In genomic region chr10:104232613-104233102, GRCh38 we compare ENCODE assay signal across 8 cellular contexts. TPM values are rescaled to one million over a fixed set of nuclear protein-coding genes. Genes with fewer than 3 reads are reported as not detected.
DNase-seq lines count a peak whose midpoint lies in the region; ATAC-seq and TF ChIP-seq lines count a peak whose summit lies in the region.

No MANE protein-coding gene starts in this region.

- BruUV-seq in Calu3 (replicated peaks; lab: Mats Ljungman, UMichigan) = no TSS peak
- no TSS peak for BruUV-seq in MCF 10A (replicated peaks; lab: Mats Ljungman, UMichigan)

- ATAC-seq in HG03103 (IDR thresholded peaks at IDR 0.05; ENCODE audit: low read depth, unreplicated experiment) = peak; percentile 17

- CTCF ChIA-PET in Calu3 (lab: Charles Lee) (no interaction called here), MCF 10A (lab: Yijun Ruan, JAX) (interaction anchor here (0.7 to 2.7 kb wide), 2 partner anchors 42 to 43 kb away, joined by 4 to 10 read pairs; no protein-coding TSS in a partner anchor)

- intact Hi-C loops in Calu3 (cut with micrococcal nuclease; ENCODE audit: unreplicated experiment) = no loop called here
- intact Hi-C loops in MCF 10A (cut with micrococcal nuclease) = no loop called here

- POLR2A ChIA-PET in MCF 10A (lab: Yijun Ruan, JAX) = interaction anchor here (1.0 to 3.1 kb wide), 9 partner anchors 9 to 150 kb away, joined by 3 to 51 read pairs (median 5); partner anchors contain the start of genes GSTO1, GSTO2 and SFR1

- no peak for TF ChIP-seq CTCF in Calu3 (IDR thresholded peaks at IDR 0.05; ENCODE audit: unreplicated experiment)
- TF ChIP-seq CTCF in MCF 10A (IDR thresholded peaks at IDR 0.05; ENCODE audit: unreplicated experiment) = no peak
- TF ChIP-seq CTCF in mesothelial cell of epicardium (IDR thresholded peaks at IDR 0.05; ENCODE audit: unreplicated experiment) = no peak

- H3K27ac Mint-ChIP-seq in Calu3 (ENCODE audit: unreplicated experiment) (peak overlapping the region; percentile 94), MCF 10A (ENCODE audit: low read depth, unreplicated experiment) (peak overlapping the region; percentile 93), mesothelial cell of epicardium (peak overlapping the region; percentile 25)

- H3K9me3 Mint-ChIP-seq in Calu3 (ENCODE audit: low read depth, unreplicated experiment) (no peaks in the 10 kb centered on the region), MCF 10A (ENCODE audit: unreplicated experiment) (no peaks in the 10 kb centered on the region), mesothelial cell of epicardium (peaks cover 23% of the 10 kb centered on the region)

- H3K36me3 Mint-ChIP-seq in Calu3 (ENCODE audit: insufficient read depth, unreplicated experiment) (peaks cover 20% of the 10 kb centered on the region), MCF 10A (ENCODE audit: insufficient read depth, unreplicated experiment) (no peaks in the 10 kb centered on the region), mesothelial cell of epicardium (no peaks in the 10 kb centered on the region)

- DNase-seq in Calu3 (no peak), MCF 10A (ENCODE audit: unreplicated experiment) (no peak), mesothelial cell of epicardium (ENCODE audit: low spot score in 2 of 2, unreplicated experiment in 2 of 2) (no peak), NOMO-1 treated with DMSO at 0.1 percent for 48 hours (lab: John Stamatoyannopoulos, UW; ENCODE audit: unreplicated experiment) (no peak), DMS 273 treated with DMSO at 0.1 percent for 48 hours (lab: John Stamatoyannopoulos, UW) (no peak), COLO829 (ENCODE audit: low spot score) (no peak), ureter (ENCODE audit: low spot score) (no peak)

- H3K4me3 Mint-ChIP-seq in Calu3 (ENCODE audit: low read depth, unreplicated experiment) (peak overlapping the region; percentile 88), MCF 10A (ENCODE audit: unreplicated experiment) (peak overlapping the region; percentile 81), mesothelial cell of epicardium (peak overlapping the region; percentile 80)

- H3K27me3 Mint-ChIP-seq in Calu3 (ENCODE audit: unreplicated experiment) (peaks cover 22% of the 10 kb centered on the region), MCF 10A (ENCODE audit: insufficient read depth, unreplicated experiment) (peaks cover 34% of the 10 kb centered on the region), mesothelial cell of epicardium (ENCODE audit: low read depth) (no peaks in the 10 kb centered on the region)

- H3K4me1 Mint-ChIP-seq in Calu3 (ENCODE audit: low read depth, unreplicated experiment) (peaks cover 9% of the 10 kb centered on the region), MCF 10A (ENCODE audit: insufficient read depth, unreplicated experiment) (peaks cover 11% of the 10 kb centered on the region), mesothelial cell of epicardium (peaks cover 9% of the 10 kb centered on the region)

RNA-seq across cellular contexts. Expression of gene CFAP43, which starts 0.5 kb away (rescaled TPM):
- total RNA-seq in Calu3 (2022) (0.94 and 1.1 TPM in 2 replicates), MCF 10A (2022) (0.25 and 0.42 TPM in 2 replicates), mesothelial cell of epicardium (1.0 to 2.1 TPM (median 1.9 TPM) in 3 replicates), ureter (1.9 TPM)

RNA-seq across cellular contexts. Expression of gene GSTO1, which starts 22.0 kb away (rescaled TPM):
- total RNA-seq in Calu3 (2022) (59.2 and 61.5 TPM in 2 replicates), MCF 10A (2022) (54.6 and 61.8 TPM in 2 replicates), mesothelial cell of epicardium (62.8 to 65.5 TPM (median 65.2 TPM) in 3 replicates), ureter (79.4 TPM)

RNA-seq across cellular contexts. Expression of gene GSTO2, which starts 36.3 kb away (rescaled TPM):
- 25.7 and 26.7 TPM in 2 replicates for total RNA-seq in Calu3 (2022)
- total RNA-seq in MCF 10A (2022) = 33.8 and 40.9 TPM in 2 replicates
- 11.7 to 13.5 TPM (median 12.7 TPM) in 3 replicates for total RNA-seq in mesothelial cell of epicardium
- total RNA-seq in ureter = 47.0 TPM

Comparison
In these comparisons a context has a peak if more than half of its experiments do, and no peak if none do; other contexts are left out.
1. H3K27ac Mint-ChIP-seq: peak in every context shown above with its lines; median percentile 94 in Calu3; 93 in MCF 10A; 25 in mesothelial cell of epicardium.